ENCODE assay signal across 17 cellular contexts in genomic region chr20:56985286-56985685, GRCh38.
"Had no signal": no experiment of that assay in that cellular context is flagged by ENCODE, and none has a peak within 500 bp of the region (broad histone marks: within the 10 kb centered on the region; RNA-seq: fewer than 3 reads in every experiment).

No MANE protein-coding gene starts in this region.

- H3K4me1 ChIP-seq: gastrocnemius medialis, heart right ventricle, parathyroid adenoma, testis had no signal

- H3K79me2 ChIP-seq: parathyroid adenoma had no signal

- H3K9me3 Mint-ChIP-seq: T-helper 2 cell treated with Interferon-gamma antibody and Interleukin-4, amounts not matched to agents 5 μg/mL and 100 μg/mL, for 36 hours had no signal

- H3K36me3 Mint-ChIP-seq: activated CD4-positive, alpha-beta memory T cell treated with anti-CD3 and anti-CD28 coated beads for 36 hours; activated naive CD8-positive, alpha-beta T cell had no signal

- H3K27ac ChIP-seq: gastrocnemius medialis, heart right ventricle, parathyroid adenoma, testis had no signal

- H3K9me3 ChIP-seq: testis had no signal

- H3K27ac Mint-ChIP-seq: activated CD4-positive, alpha-beta memory T cell treated with anti-CD3 and anti-CD28 coated beads for 36 hours; activated naive CD8-positive, alpha-beta T cell; naive B cell; stimulated activated naive CD8-positive, alpha-beta T cell treated with anti-CD3 and anti-CD28 coated beads, Interleukin-15, amount 100 ng/mL, for 72 hours; T-helper 2 cell treated with Interferon-gamma antibody and Interleukin-4, amounts not matched to agents 5 μg/mL and 100 μg/mL, for 36 hours had no signal

- H3K36me3 ChIP-seq: gastrocnemius medialis, heart right ventricle had no signal

- H3K4me1 Mint-ChIP-seq: naive B cell; stimulated activated naive CD8-positive, alpha-beta T cell treated with anti-CD3 and anti-CD28 coated beads, Interleukin-15, amount 100 ng/mL, for 72 hours had no signal

- H3K27me3 ChIP-seq: gastrocnemius medialis, testis had no signal

- ATAC-seq: activated T-cell treated with anti-CD3 and anti-CD28 coated beads, Interleukin-2, amount 50 U/mL, for 4 hours; gastrocnemius medialis; heart right ventricle; stimulated activated naive CD8-positive, alpha-beta T cell treated with anti-CD3 and anti-CD28 coated beads, Interleukin-15, amount 100 ng/mL, for 72 hours had no signal

- H3K4me3 ChIP-seq: gastrocnemius medialis, heart right ventricle, lung, skin epidermis, testis had no signal

- H3K4me3 Mint-ChIP-seq: activated CD4-positive, alpha-beta memory T cell treated with anti-CD3 and anti-CD28 coated beads for 36 hours; activated naive CD8-positive, alpha-beta T cell; activated T-cell treated with anti-CD3 and anti-CD28 coated beads, Interleukin-2, amount 50 U/mL, for 4 hours; naive B cell; stimulated activated naive CD8-positive, alpha-beta T cell treated with anti-CD3 and anti-CD28 coated beads, Interleukin-15, amount 100 ng/mL, for 72 hours; T-helper 2 cell treated with Interferon-gamma antibody and Interleukin-4, amounts not matched to agents 5 μg/mL and 100 μg/mL, for 36 hours had no signal

- DNase-seq: activated CD4-positive, alpha-beta memory T cell treated with anti-CD3 and anti-CD28 coated beads for 36 hours; activated CD4-positive, alpha-beta T cell treated with anti-CD3 and anti-CD28 coated beads for 1 hour; activated effector memory CD4-positive, alpha-beta T cell treated with anti-CD3 and anti-CD28 coated beads, Interleukin-2, amount 50 U/mL, for 16 hours; activated T-cell treated with anti-CD3 and anti-CD28 coated beads, Interleukin-2, amount 50 U/mL, for 4 hours; amygdala; gastrocnemius medialis; heart right ventricle; islet precursor cell; naive B cell; stimulated activated CD4-positive, alpha-beta T cell treated with anti-CD3 and anti-CD28 coated beads, Interleukin-4, amount 100 ng/mL, for 4 hours; stimulated activated naive CD8-positive, alpha-beta T cell treated with anti-CD3 and anti-CD28 coated beads, Interleukin-15, amount 100 ng/mL, for 72 hours; testis had no signal

- H3K9ac ChIP-seq: parathyroid adenoma had no signal

- H2AFZ ChIP-seq: parathyroid adenoma had no signal

- H3K27me3 Mint-ChIP-seq: activated CD4-positive, alpha-beta memory T cell treated with anti-CD3 and anti-CD28 coated beads for 36 hours had no signal
